Comparison of ENCODE assay signal across 8 cellular contexts in genomic region chr10:119658274-119658673, GRCh38. TPM values are rescaled to one million over a fixed set of nuclear protein-coding genes. Genes with fewer than 3 reads are reported as not detected.
DNase-seq lines count a peak whose midpoint lies in the region; ATAC-seq and TF ChIP-seq lines count a peak whose summit lies in the region.

No MANE protein-coding gene starts in this region.

- H3K27me3 ChIP-seq in thyroid gland: no peaks in the 10 kb centered on the region

- peak in 1 of 2 donors; percentile 72 for TF ChIP-seq POLR2A in thyroid gland (IDR thresholded peaks at IDR 0.05)

- TF ChIP-seq CTCF in LNCaP clone FGC (IDR thresholded peaks at IDR 0.05; ENCODE audit: control insufficient read depth, extremely low read depth, insufficient read depth) (no peak), thyroid gland (IDR thresholded peaks at IDR 0.05) (no peak)

- WGBS in thyroid gland, 2 donors: 6 to 25% methylated on average over 11 to 12 of the region's 13 CpGs

- no peaks in the 10 kb centered on the region for H3K9me3 ChIP-seq in thyroid gland

- ATAC-seq in left lobe of liver: peak; percentile 91
- no peak for ATAC-seq in GM21390 (IDR thresholded peaks at IDR 0.05; ENCODE audit: unreplicated experiment)
- no peak for ATAC-seq in HG03460 (IDR thresholded peaks at IDR 0.05; ENCODE audit: unreplicated experiment)

- peak overlapping the region; percentile 94 to 100 (median 99) for H3K27ac ChIP-seq in thyroid gland

- H3K4me3 ChIP-seq in LNCaP clone FGC (ENCODE audit: low read depth, low read length) (0 out of 2 replicates have a peak overlapping the region, but pooled peaks have one; percentile 7), thyroid gland (replicated peaks in 1 of 3) (no peak overlapping the region)

- DNase-seq in C1 segment of cervical spinal cord (lab: John Stamatoyannopoulos, UW) (peak in 10 of 14 donors; percentile 16 to 85 (median 45)), LNCaP clone FGC (ENCODE audit: low read depth) (no peak), cerebellar cortex (ENCODE audit: low spot score) (peak; percentile 87), left lobe of liver (ENCODE audit: low spot score) (peak; percentile 84), thyroid gland (peak; percentile 94 to 95), COR-L47 (lab: John Stamatoyannopoulos, UW) (no peak)

- intact Hi-C loops in thyroid gland (cut with DNase I): no loop called here

- peaks cover 89 to 99% of the 10 kb centered on the region in 2 donors for H3K4me1 ChIP-seq in thyroid gland

- H3K36me3 ChIP-seq in thyroid gland: no peaks in the 10 kb centered on the region

RNA-seq across cellular contexts. Expression of gene BAG3, which starts 7.1 kb away (rescaled TPM):
- 11.3 TPM for total RNA-seq in left lobe of liver
- 10 to 100 TPM; 26.6 to 46.6 (median 38.0) TPM for total RNA-seq in thyroid gland

Comparison
In these comparisons a context has a peak if more than half of its experiments do, and no peak if none do; other contexts are left out.
1. DNase-seq: peak in C1 segment of cervical spinal cord (10 of 14), cerebellar cortex (single experiment), left lobe of liver (single experiment) and thyroid gland (2 of 2); none in LNCaP clone FGC (single experiment) and COR-L47 (single experiment).